Comparison of ENCODE assay signal across 12 cellular contexts in genomic region chr12:49744363-49744885, GRCh38. TPM values are rescaled to one million over a fixed set of nuclear protein-coding genes. Genes with fewer than 3 reads are reported as not detected.
DNase-seq lines count a peak whose midpoint lies in the region; ATAC-seq, FAIRE-seq and TF ChIP-seq lines count a peak whose summit lies in the region.
"Had no signal": no experiment of that assay in that cellular context is flagged by ENCODE, and none has a peak within 500 bp of the region (broad histone marks: within the 10 kb centered on the region; RNA-seq: fewer than 3 reads in every experiment).

No MANE protein-coding gene starts in this region.

- H3F3A ChIP-seq in neural progenitor cell (ENCODE audit: low read depth), result peaks cover 25% of the 10 kb centered on the region

- peak overlapping the region; percentile 44 for H3K27ac ChIP-seq in CD4-positive, alpha-beta memory T cell (ENCODE audit: low read depth, low read length)
- 0 out of 3 replicates have a peak overlapping the region, but pooled peaks have one; percentile 16 for H3K27ac ChIP-seq in K562 (ENCODE audit: extremely low read depth, low read depth, low read length)
- no peak overlapping the region for H3K27ac ChIP-seq in neural progenitor cell

- peak; percentile 60 for FAIRE-seq in K562 (lab: Jason Lieb, UNC)

- CTCF ChIA-PET in CD4-positive, alpha-beta memory T cell (lab: Charles Lee; ENCODE audit: partially characterized antibody), result interaction anchor here (1.3 to 8.5 kb wide), 3 partner anchors 13 to 33 kb away, joined by 8 to 85 read pairs (median 12); no protein-coding TSS in a partner anchor
- CTCF ChIA-PET in K562 (lab: Yijun Ruan, JAX; ENCODE audit: low intra/inter-chr PET ratio), result no interaction called here

- H3K9me3 ChIP-seq in CD4-positive, alpha-beta memory T cell (ENCODE audit: control insufficient read depth in 1 of 2, low read length in 2 of 2), result no peaks in the 10 kb centered on the region
- H3K9me3 ChIP-seq in K562 (replicated peaks; ENCODE audit: control insufficient read depth, insufficient read depth, low read depth, low read length), result 0 out of 2 replicates have a peak, but pooled peaks cover 2% of the 10 kb centered on the region
- no peaks in the 10 kb centered on the region for H3K9me3 ChIP-seq in neural progenitor cell (ENCODE audit: low read depth)

- peaks cover 77% of the 10 kb centered on the region for H3K4me1 ChIP-seq in CD4-positive, alpha-beta memory T cell (ENCODE audit: insufficient read depth, low read length)
- peaks cover 11 to 29% of the 10 kb centered on the region in 2 experiments for H3K4me1 ChIP-seq in K562 (replicated peaks in 1 of 2; ENCODE audit: control insufficient read depth in 2 of 2, insufficient read depth in 2 of 2, low read length in 2 of 2)
- H3K4me1 ChIP-seq in neural progenitor cell, result peaks cover 13% of the 10 kb centered on the region

- H3K79me2 ChIP-seq in K562 (ENCODE audit: control insufficient read depth, insufficient read depth, low read length) (peaks cover 80% of the 10 kb centered on the region), neural progenitor cell (ENCODE audit: low read depth) (peaks cover 79% of the 10 kb centered on the region)

- ATAC-seq in K562 (no peak), GM19455 (IDR thresholded peaks at IDR 0.05; ENCODE audit: unreplicated experiment) (no peak), esophagus mucosa (no peak)
- ATAC-seq in natural killer cell treated with Interleukin-12 subunit alpha and Interleukin-12 subunit beta and Interleukin-15 and Interleukin-18, amount 100 ng/mL, for 72 hours, result no peak

- no peak for TF ChIP-seq CTCF in K562 (IDR thresholded peaks at IDR 0.05 in 2 of 3, conservative IDR thresholded peaks at IDR 0.05 in 1 of 3; ENCODE audit: insufficient read depth in 2 of 3, low read depth in 1 of 3, low read length in 3 of 3)
- TF ChIP-seq CTCF in lower leg skin (IDR thresholded peaks at IDR 0.05), result no peak
- TF ChIP-seq CTCF in neural progenitor cell (IDR thresholded peaks at IDR 0.05), result no peak

- in situ Hi-C loops in K562 (cut with MboI), result no loop called here

- H3K27ac Mint-ChIP-seq in CD4-positive, alpha-beta memory T cell, result peak overlapping the region; percentile 9 to 95 (median 69)
- H3K27ac Mint-ChIP-seq in natural killer cell treated with Interleukin-12 subunit alpha and Interleukin-12 subunit beta and Interleukin-15 and Interleukin-18, amount 100 ng/mL, for 72 hours, result peak overlapping the region; percentile 92 to 94
- H3K27ac Mint-ChIP-seq in neural progenitor cell, result no peak overlapping the region

- no peak for TF ChIP-seq EP300 in K562 (IDR thresholded peaks at IDR 0.05; ENCODE audit: low read length)

- TF ChIP-seq POLR2A in K562 (conservative IDR thresholded peaks at IDR 0.05) (no peak), lower leg skin (IDR thresholded peaks at IDR 0.05) (no peak)

- H3K9me3 Mint-ChIP-seq in CD4-positive, alpha-beta memory T cell, result peaks cover 0 to 7% (median 0%) of the 10 kb centered on the region in 8 donors
- H3K9me3 Mint-ChIP-seq in natural killer cell treated with Interleukin-12 subunit alpha and Interleukin-12 subunit beta and Interleukin-15 and Interleukin-18, amount 100 ng/mL, for 72 hours, result no peaks in the 10 kb centered on the region
- H3K9me3 Mint-ChIP-seq in neural progenitor cell, result no peaks in the 10 kb centered on the region

- H3K4me2 ChIP-seq in K562 (ENCODE audit: insufficient read depth, low read length), result peak overlapping the region; percentile 45; the same call in 1 of the 2 replicates
- no peak overlapping the region for H3K4me2 ChIP-seq in neural progenitor cell

- H3K4me1 Mint-ChIP-seq in CD4-positive, alpha-beta memory T cell, result peaks cover 44 to 83% (median 65%) of the 10 kb centered on the region in 4 donors
- H3K4me1 Mint-ChIP-seq in natural killer cell treated with Interleukin-12 subunit alpha and Interleukin-12 subunit beta and Interleukin-15 and Interleukin-18, amount 100 ng/mL, for 72 hours (ENCODE audit: low read depth in 2 of 2), result peaks cover 54 to 56% of the 10 kb centered on the region in 2 donors
- H3K4me1 Mint-ChIP-seq in neural progenitor cell, result peaks cover 24% of the 10 kb centered on the region

- intact Hi-C loops in CD4-positive, alpha-beta memory T cell (cut with micrococcal nuclease), result loop anchor here (5.0 kb wide), 2 partner anchors 1338 to 1493 kb away; partner anchors contain the start of genes CSRNP2 and DAZAP2
- intact Hi-C loops in K562 (cut with micrococcal nuclease) (no loop called here), lower leg skin (cut with DNase I; ENCODE audit: low total_unique reads) (no loop called here)

- peaks cover 4% of the 10 kb centered on the region for H3K9me1 ChIP-seq in K562 (ENCODE audit: control insufficient read depth, insufficient read depth, low read length)

- DNase-seq in CD4-positive, alpha-beta memory T cell, result no peak
- DNase-seq in NCI-H82 (lab: John Stamatoyannopoulos, UW) (peak; percentile 64), K562 (ENCODE audit: extremely low read depth in 1 of 4, low spot score in 3 of 4) (peak in 1 of 4 experiments; percentile 41), lower leg skin (ENCODE audit: low spot score in 2 of 2) (no peak), neural progenitor cell (ENCODE audit: low spot score) (no peak)
- no peak for DNase-seq in natural killer cell treated with Interleukin-12 subunit alpha and Interleukin-12 subunit beta and Interleukin-15 and Interleukin-18, amount 100 ng/mL, for 72 hours (ENCODE audit: low spot score)
- DNase-seq: activated CD4-positive, alpha-beta T cell treated with anti-CD3 and anti-CD28 coated beads for 4 hours; amniotic stem cell; effector CD8-positive, alpha-beta T cell; NCI-H2227 treated with DMSO at 0.1 percent for 48 hours had no signal

- H3K4me3 Mint-ChIP-seq in CD4-positive, alpha-beta memory T cell, result peak overlapping the region in 7 of 8 donors; percentile 54 to 93 (median 67)
- H3K4me3 Mint-ChIP-seq in natural killer cell treated with Interleukin-12 subunit alpha and Interleukin-12 subunit beta and Interleukin-15 and Interleukin-18, amount 100 ng/mL, for 72 hours, result peak overlapping the region; percentile 94
- H3K4me3 Mint-ChIP-seq in neural progenitor cell, result no peak overlapping the region

- BruUV-seq in K562 (replicated peaks; lab: Mats Ljungman, UMichigan), result no TSS peak

- H3K27me3 ChIP-seq in CD4-positive, alpha-beta memory T cell (ENCODE audit: insufficient read depth, low read length), result no peaks in the 10 kb centered on the region
- H3K27me3 ChIP-seq in K562 (ENCODE audit: control insufficient read depth in 2 of 2, insufficient read depth in 2 of 2, low read length in 2 of 2), result no peaks in the 10 kb centered on the region
- no peaks in the 10 kb centered on the region for H3K27me3 ChIP-seq in neural progenitor cell

- 42% methylated on average over 3 of the region's 3 CpGs for WGBS in K562 (ENCODE audit: insufficient coverage, low coverage, missing lambda C conversion rate)
- WGBS in lower leg skin, 2 donors, result 53 to 60% methylated on average over 3 of the region's 3 CpGs

- TF ChIP-seq RAD21 in K562 (CRISPR knock-in tag; conservative IDR thresholded peaks at IDR 0.05 in 1 of 2, IDR thresholded peaks at IDR 0.05 in 1 of 2), result no peak

- no peak overlapping the region for H3K4me3 ChIP-seq in CD4-positive, alpha-beta memory T cell (ENCODE audit: low read length in 2 of 2)
- H3K4me3 ChIP-seq in K562 (peak overlapping the region; percentile 9; the same call in 1 of the 2 replicates), lower leg skin (ENCODE audit: low read depth, poor library complexity, severe bottlenecking) (no peak overlapping the region), neural progenitor cell (no peak overlapping the region)

- no peaks in the 10 kb centered on the region for H3K36me3 ChIP-seq in CD4-positive, alpha-beta memory T cell (ENCODE audit: insufficient read depth, low read length)
- H3K36me3 ChIP-seq in K562 (ENCODE audit: control insufficient read depth, insufficient read depth, low read length) (peaks cover 47% of the 10 kb centered on the region), neural progenitor cell (no peaks in the 10 kb centered on the region)

- no peak overlapping the region for H2AFZ ChIP-seq in K562 (ENCODE audit: low read depth, low read length)
- no peak overlapping the region for H2AFZ ChIP-seq in neural progenitor cell (replicated peaks)

- peak overlapping the region in 1 of 2 experiments; percentile 38; a peak in 1 of 4 replicates for H3K9ac ChIP-seq in K562 (ENCODE audit: insufficient read depth in 1 of 2, low read depth in 2 of 2, low read length in 2 of 2)
- no peak overlapping the region for H3K9ac ChIP-seq in neural progenitor cell

- peaks cover 9 to 48% of the 10 kb centered on the region in 2 donors for H3K36me3 Mint-ChIP-seq in CD4-positive, alpha-beta memory T cell
- H3K36me3 Mint-ChIP-seq in natural killer cell treated with Interleukin-12 subunit alpha and Interleukin-12 subunit beta and Interleukin-15 and Interleukin-18, amount 100 ng/mL, for 72 hours, result peaks cover 15% of the 10 kb centered on the region
- H3K36me3 Mint-ChIP-seq in neural progenitor cell, result peaks cover 14% of the 10 kb centered on the region

- H4K20me1 ChIP-seq in K562 (replicated peaks; ENCODE audit: control insufficient read depth, insufficient read depth, low read length), result peaks cover 36% of the 10 kb centered on the region
- H4K20me1 ChIP-seq in neural progenitor cell (ENCODE audit: low read depth), result peaks cover 77% of the 10 kb centered on the region

- POLR2A ChIA-PET in CD4-positive, alpha-beta memory T cell (lab: Charles Lee; ENCODE audit: partially characterized antibody), result interaction anchor here (1.0 to 1.5 kb wide), 2 partner anchors 18 to 121 kb away, joined by 3 to 5 read pairs; partner anchors contain the start of gene PRPF40B
- POLR2A ChIA-PET in K562 (lab: Yijun Ruan, JAX), result interaction anchor here (0.7 to 1.8 kb wide), 7 partner anchors 8 to 170 kb away, joined by 3 to 12 read pairs (median 5); no protein-coding TSS in a partner anchor

- H3K27me3 Mint-ChIP-seq in CD4-positive, alpha-beta memory T cell, result no peaks in the 10 kb centered on the region
- no peaks in the 10 kb centered on the region for H3K27me3 Mint-ChIP-seq in natural killer cell treated with Interleukin-12 subunit alpha and Interleukin-12 subunit beta and Interleukin-15 and Interleukin-18, amount 100 ng/mL, for 72 hours
- peaks cover 12% of the 10 kb centered on the region for H3K27me3 Mint-ChIP-seq in neural progenitor cell (ENCODE audit: insufficient read depth, low read depth)

RNA-seq across cellular contexts. Expression of gene TMBIM6, which starts 3.1 kb away (rescaled TPM):
- total RNA-seq in CD4-positive, alpha-beta memory T cell, result 100 to 1,000 TPM; 421 to 431 TPM
- polyA plus RNA-seq in CD4-positive, alpha-beta memory T cell, result 1,000 to 10,000 TPM in 1 of 2 donors, 100 to 1,000 TPM in 1; 878 to 2,112 TPM
- 401 and 445 TPM in 2 replicates for total RNA-seq in K562 (2011; cell fraction: chromatin; rRNA removed; ENCODE audit: low replicate concordance)
- 407 and 460 TPM in 2 replicates for total RNA-seq in K562 (2011; cell fraction: nucleolus; rRNA removed)
- 608 and 797 TPM in 2 replicates for total RNA-seq in K562 (2011; cell fraction: nucleoplasm; rRNA removed)
- total RNA-seq in K562 (2014; rRNA removed) (147 and 188 TPM in 2 replicates), K562 (2014; rRNA removed; fragmentation: Illumina TruSeq; extraction: Trizol) (268 and 290 TPM in 2 replicates), K562 (2015; rRNA removed; fragmentation: Illumina TruSeq; extraction: Trizol) (247 and 254 TPM in 2 replicates), K562 (2021) (322 and 355 TPM in 2 replicates), lower leg skin (100 to 1,000 TPM; 238 to 407 (median 319) TPM), neural progenitor cell (ENCODE audit: low replicate concordance) (256 and 318 TPM in 2 replicates), esophagus mucosa (386 TPM)
- polyA plus RNA-seq in K562 (2011; rRNA removed) (357 and 403 TPM in 2 replicates), K562 (2014; fragmentation: Illumina TruSeq; extraction: Trizol) (325 and 352 TPM in 2 replicates), K562 (2014; fragmentation: Nextera tagmentation; extraction: Ambion mirVana) (1,000 to 10,000 TPM; 1,205 to 1,288 TPM), K562 (2014; rRNA removed) (197 and 209 TPM in 2 replicates)
- polyA plus RNA-seq in K562 (2011; cell fraction: cytosol; rRNA removed), result 276 and 434 TPM in 2 replicates
- polyA plus RNA-seq in K562 (2011; cell fraction: nucleus; rRNA removed), result 186 and 273 TPM in 2 replicates
- 452 and 476 TPM in 2 replicates for polyA plus RNA-seq in K562 (2012)
- 220 and 237 TPM in 2 replicates for polyA minus RNA-seq in K562 (2011; rRNA and poly(A)+ RNA removed)
- polyA minus RNA-seq in K562 (2011; cell fraction: cytosol; rRNA and poly(A)+ RNA removed), result 91.4 and 130 TPM in 2 replicates
- polyA minus RNA-seq in K562 (2011; cell fraction: nucleus; rRNA and poly(A)+ RNA removed), result 50.4 and 88.6 TPM in 2 replicates
- total RNA-seq in natural killer cell treated with Interleukin-12 subunit alpha and Interleukin-12 subunit beta and Interleukin-15 and Interleukin-18, amount 100 ng/mL, for 72 hours, result 100 to 1,000 TPM; 357 to 452 TPM

RNA-seq across cellular contexts. Expression of gene FMNL3, which starts 37.2 kb away (rescaled TPM):
- 10 to 100 TPM; 27.9 to 28.1 TPM for total RNA-seq in CD4-positive, alpha-beta memory T cell
- 1 to 10 TPM; 3.9 to 6.1 TPM for polyA plus RNA-seq in CD4-positive, alpha-beta memory T cell
- total RNA-seq in K562 (2011; cell fraction: chromatin; rRNA removed; ENCODE audit: low replicate concordance), result 38.8 and 46.8 TPM in 2 replicates
- total RNA-seq in K562 (2011; cell fraction: nucleolus; rRNA removed), result 17.4 and 19.8 TPM in 2 replicates
- 20.3 and 21.7 TPM in 2 replicates for total RNA-seq in K562 (2011; cell fraction: nucleoplasm; rRNA removed)
- total RNA-seq in K562 (2014; rRNA removed), result 8.8 and 9.5 TPM in 2 replicates
- total RNA-seq in K562 (2014; rRNA removed; fragmentation: Illumina TruSeq; extraction: Trizol), result 6.8 and 7.9 TPM in 2 replicates
- 6.4 and 7.1 TPM in 2 replicates for total RNA-seq in K562 (2015; rRNA removed; fragmentation: Illumina TruSeq; extraction: Trizol)
- 11.1 and 14.4 TPM in 2 replicates for total RNA-seq in K562 (2021)
- polyA plus RNA-seq in K562 (2011; rRNA removed), result 6.9 and 7.0 TPM in 2 replicates
- polyA plus RNA-seq in K562 (2011; cell fraction: cytosol; rRNA removed), result 5.4 and 7.5 TPM in 2 replicates
- 22.2 and 25.7 TPM in 2 replicates for polyA plus RNA-seq in K562 (2011; cell fraction: nucleus; rRNA removed)
- 8.6 and 13.4 TPM in 2 replicates for polyA plus RNA-seq in K562 (2012)
- polyA plus RNA-seq in K562 (2014; fragmentation: Illumina TruSeq; extraction: Trizol), result 6.7 and 7.7 TPM in 2 replicates
- under 1 TPM; 0.49 to 0.53 TPM for polyA plus RNA-seq in K562 (2014; fragmentation: Nextera tagmentation; extraction: Ambion mirVana)
- 5.4 and 7.4 TPM in 2 replicates for polyA plus RNA-seq in K562 (2014; rRNA removed)
- 17.9 and 21.0 TPM in 2 replicates for polyA minus RNA-seq in K562 (2011; rRNA and poly(A)+ RNA removed)
- 8.6 and 11.9 TPM in 2 replicates for polyA minus RNA-seq in K562 (2011; cell fraction: cytosol; rRNA and poly(A)+ RNA removed)
- polyA minus RNA-seq in K562 (2011; cell fraction: nucleus; rRNA and poly(A)+ RNA removed), result 8.9 and 16.9 TPM in 2 replicates
- 100 to 1,000 TPM in 1 of 2 donors, 10 to 100 TPM in 1; 86.9 to 123 TPM for total RNA-seq in natural killer cell treated with Interleukin-12 subunit alpha and Interleukin-12 subunit beta and Interleukin-15 and Interleukin-18, amount 100 ng/mL, for 72 hours
- total RNA-seq in lower leg skin, result 10 to 100 TPM in 1 of 4 donors, 1 to 10 TPM in 3; 4.3 to 12.5 (median 6.9) TPM
- 17.3 and 24.0 TPM in 2 replicates for total RNA-seq in neural progenitor cell (ENCODE audit: low replicate concordance)
- 3.0 TPM for total RNA-seq in esophagus mucosa
